In the genomic region with DNA sequence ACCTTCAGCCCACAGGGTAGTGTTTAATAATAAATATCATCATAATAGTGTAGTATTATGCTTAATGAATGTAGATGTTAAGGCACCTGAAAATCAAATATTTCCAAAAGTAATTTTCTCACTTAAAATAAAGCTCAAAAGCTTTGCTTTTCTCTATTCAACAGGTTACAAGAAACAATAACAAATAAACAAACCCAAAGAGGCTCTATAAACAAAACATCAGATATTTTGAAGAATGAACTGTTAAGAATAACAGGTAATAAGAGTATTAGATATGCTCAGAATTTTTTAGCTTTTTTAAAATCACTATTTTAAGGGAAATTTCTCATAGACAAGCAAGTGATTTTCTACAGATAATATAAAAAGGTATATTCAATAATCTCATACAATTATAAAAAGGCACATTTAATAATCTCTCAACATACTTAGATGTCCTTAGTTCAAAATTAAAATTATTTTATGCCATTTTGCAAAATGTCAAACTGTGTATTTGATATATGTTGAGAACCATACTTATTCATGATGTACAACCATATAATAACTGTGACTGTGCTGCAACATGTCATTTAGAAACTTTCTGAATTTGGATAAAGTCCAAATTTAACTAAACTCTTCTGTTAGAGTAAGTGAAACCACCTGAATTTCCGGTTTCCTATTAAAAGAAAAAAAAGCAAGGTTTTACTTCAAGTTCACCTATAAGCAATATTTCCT, we compare ENCODE assay signal across 1 cellular context.
TF ChIP-seq lines count a peak whose summit lies in the region.

No MANE protein-coding gene starts in this region.

TF ChIP-seq in SK-N-SH, 30 proteins besides CTCF, POLR2A, EP300 and RAD21 (continued from another document):
- TF ChIP-seq, protein P1, sequence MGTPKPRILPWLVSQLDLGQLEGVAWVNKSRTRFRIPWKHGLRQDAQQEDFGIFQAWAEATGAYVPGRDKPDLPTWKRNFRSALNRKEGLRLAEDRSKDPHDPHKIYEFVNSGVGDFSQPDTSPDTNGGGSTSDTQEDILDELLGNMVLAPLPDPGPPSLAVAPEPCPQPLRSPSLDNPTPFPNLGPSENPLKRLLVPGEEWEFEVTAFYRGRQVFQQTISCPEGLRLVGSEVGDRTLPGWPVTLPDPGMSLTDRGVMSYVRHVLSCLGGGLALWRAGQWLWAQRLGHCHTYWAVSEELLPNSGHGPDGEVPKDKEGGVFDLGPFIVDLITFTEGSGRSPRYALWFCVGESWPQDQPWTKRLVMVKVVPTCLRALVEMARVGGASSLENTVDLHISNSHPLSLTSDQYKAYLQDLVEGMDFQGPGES (IDR thresholded peaks at IDR 0.05; ENCODE audit: low read depth, low read length) = no peak
- TF ChIP-seq TCF12 (IDR thresholded peaks at IDR 0.05) = no peak
- no peak for TF ChIP-seq FOXJ3 (CRISPR knock-in tag; IDR thresholded peaks at IDR 0.05)
